ENCODE assay signal across 8 cellular contexts in the genomic region with DNA sequence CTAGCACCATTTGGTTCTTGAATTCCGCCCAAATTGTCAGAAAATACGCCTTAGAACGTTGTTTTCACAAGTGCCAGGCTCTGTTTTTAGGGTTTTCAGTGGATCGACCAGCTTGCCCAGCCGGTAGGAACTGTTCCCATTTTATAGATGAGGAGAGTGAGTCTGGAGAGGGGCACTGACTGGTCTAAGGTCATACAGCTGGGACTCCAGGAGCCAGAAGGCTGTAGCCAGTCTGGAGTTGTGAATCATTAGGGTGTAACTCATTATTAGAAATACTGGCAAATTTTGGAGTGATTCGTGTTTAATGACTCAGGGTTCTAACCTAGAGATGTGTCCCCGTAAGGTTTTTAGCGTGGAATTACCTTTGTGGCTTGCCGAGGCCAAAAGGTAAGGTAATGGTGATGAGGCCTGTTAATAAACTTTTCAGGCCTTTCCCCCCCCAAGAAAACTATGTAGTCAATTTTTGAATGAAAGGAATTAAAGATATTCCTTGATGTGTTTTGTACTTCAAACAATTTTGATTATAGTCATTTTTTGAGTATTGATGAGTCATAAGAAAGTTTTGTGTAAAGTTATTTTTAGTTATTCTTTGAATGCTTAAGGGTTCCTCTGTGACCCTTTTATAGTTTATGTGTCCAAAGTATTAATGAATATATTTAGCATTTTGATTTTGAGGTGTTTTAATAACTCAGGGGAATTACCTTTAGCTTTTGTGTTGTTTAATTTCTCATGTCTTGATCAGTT. TPM values are rescaled to one million over a fixed set of nuclear protein-coding genes. Genes with fewer than 3 reads are reported as not detected.
DNase-seq lines count a peak whose midpoint lies in the region; ATAC-seq and TF ChIP-seq lines count a peak whose summit lies in the region.

No MANE protein-coding gene starts in this region.

- no peak for TF ChIP-seq CTCF in cardiac muscle cell (IDR thresholded peaks at IDR 0.05; ENCODE audit: low read depth, low read length)
- no peak for TF ChIP-seq CTCF in VCaP (conservative IDR thresholded peaks at IDR 0.05)
- TF ChIP-seq CTCF in foreskin keratinocyte (conservative IDR thresholded peaks at IDR 0.05), result no peak

- H3K4me3 ChIP-seq in cardiac muscle cell, result peak overlapping the region; percentile 78
- H3K4me3 ChIP-seq in skin epidermis, result peak overlapping the region; percentile 54 to 99 (median 87)

- ATAC-seq in left ventricle myocardium superior, result no peak
- peak; percentile 59 for ATAC-seq in foreskin keratinocyte
- ATAC-seq in HG02840 (IDR thresholded peaks at IDR 0.05; ENCODE audit: low FRiP score, unreplicated experiment), result no peak

- H3K27me3 ChIP-seq in cardiac muscle cell, result no peaks in the 10 kb centered on the region
- H3K27me3 ChIP-seq in foreskin keratinocyte, result no peaks in the 10 kb centered on the region

- H3K4me1 ChIP-seq in cardiac muscle cell (ENCODE audit: low read depth) (peaks cover 24% of the 10 kb centered on the region), foreskin keratinocyte (peaks cover 35% of the 10 kb centered on the region)

- DNase-seq in cardiac muscle cell (ENCODE audit: low read depth in 1 of 2, low spot score in 1 of 2) (peak in 1 of 2 donors; percentile 28), left ventricle myocardium superior (no peak), foreskin keratinocyte (peak; percentile 69 to 86), NCI-H2029 treated with DMSO at 0.1 percent for 48 hours (lab: John Stamatoyannopoulos, UW) (no peak), HK-2 (ENCODE audit: unreplicated experiment) (no peak)

- intact Hi-C loops in left ventricle myocardium superior (cut with micrococcal nuclease), result no loop called here

- peaks cover 7% of the 10 kb centered on the region for H3K36me3 ChIP-seq in cardiac muscle cell

- peak overlapping the region; percentile 100 for H3K27ac ChIP-seq in cardiac muscle cell
- peak overlapping the region; percentile 100 for H3K27ac ChIP-seq in VCaP
- peak overlapping the region; percentile 98 for H3K27ac ChIP-seq in foreskin keratinocyte
- H3K27ac ChIP-seq in skin epidermis, result peak overlapping the region; percentile 94 to 100 (median 100)

- H3K9me3 ChIP-seq in cardiac muscle cell (ENCODE audit: low read depth), result no peaks in the 10 kb centered on the region

RNA-seq across cellular contexts. Expression of gene DYRK1A, which starts 2.1 kb away (rescaled TPM):
- total RNA-seq in cardiac muscle cell (57.7 and 61.7 TPM in 2 replicates), left ventricle myocardium superior (67.1 TPM), foreskin keratinocyte (29.0 and 30.1 TPM in 2 replicates)
- polyA plus RNA-seq in cardiac muscle cell (4.2 and 4.5 TPM in 2 replicates), foreskin keratinocyte (4.9 and 5.5 TPM in 2 replicates)

Comparison
In these comparisons a context has a peak if more than half of its experiments do, and no peak if none do; other contexts are left out.
1. DNase-seq: peak in foreskin keratinocyte (2 of 2); none in left ventricle myocardium superior (single experiment), NCI-H2029 treated with DMSO at 0.1 percent for 48 hours (single experiment) and HK-2 (single experiment).
2. Peak in every context shown above with its lines, with median percentiles within 50 percentile points of each other: H3K27ac ChIP-seq.